Comparison of ENCODE assay signal across 10 cellular contexts in the genomic region with DNA sequence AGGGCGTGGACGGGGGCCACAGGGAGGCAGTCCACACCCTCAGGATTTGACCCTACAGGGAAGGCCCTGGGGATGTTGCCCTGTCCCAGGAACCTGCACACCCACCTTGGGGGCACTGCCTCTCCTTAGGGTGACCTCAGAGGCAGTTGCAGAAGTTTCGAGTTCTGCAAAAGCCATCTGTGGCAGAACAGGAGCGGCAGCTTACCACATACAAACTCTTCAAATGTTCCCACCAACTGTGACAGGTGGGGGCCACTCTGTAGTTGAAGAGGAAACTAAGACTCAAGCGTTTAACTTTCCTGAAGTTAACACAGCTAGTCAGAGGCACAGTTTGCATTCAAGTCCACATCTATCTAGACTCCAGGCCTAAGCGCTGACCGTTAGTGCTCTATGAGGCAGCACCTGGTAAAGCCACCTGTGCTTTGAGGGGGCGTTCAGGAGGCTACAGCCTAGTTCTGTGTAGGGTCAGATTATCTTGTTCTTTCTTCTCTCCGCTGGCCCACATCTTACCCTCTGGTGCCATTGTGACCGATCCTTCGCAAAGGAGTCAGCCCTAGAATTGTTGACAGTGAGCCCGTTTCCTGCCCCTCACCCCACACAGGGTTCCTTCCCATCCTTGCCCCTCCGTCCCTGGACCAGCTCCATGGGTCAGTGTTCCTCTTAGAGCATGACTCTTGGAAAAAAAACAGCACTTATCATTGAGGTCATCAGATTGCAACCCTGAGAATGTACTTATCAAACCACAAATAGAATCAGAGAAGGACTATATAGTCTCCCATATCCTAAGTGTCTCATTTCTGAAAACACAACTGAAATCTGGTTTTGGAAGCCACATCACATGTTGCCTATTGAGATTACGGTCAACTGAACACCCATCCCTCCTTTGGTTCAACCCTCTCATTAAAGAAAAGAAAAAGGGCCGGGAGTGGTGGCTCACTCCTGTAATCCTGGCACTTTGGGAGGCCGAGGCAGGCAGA. TPM values are rescaled to one million over a fixed set of nuclear protein-coding genes. Genes with fewer than 3 reads are reported as not detected.
A peak's percentile ranks its signal among the peaks of the same experiment; 100 is the strongest.
DNase-seq lines count a peak whose midpoint lies in the region; ATAC-seq and TF ChIP-seq lines count a peak whose summit lies in the region.
"Had no signal": no experiment of that assay in that cellular context is flagged by ENCODE, and none has a peak within 500 bp of the region (broad histone marks: within the 10 kb centered on the region; RNA-seq: fewer than 3 reads in every experiment).

No MANE protein-coding gene starts in this region.

- no peaks in the 10 kb centered on the region for H3K36me3 Mint-ChIP-seq in activated T-cell treated with anti-CD3 and anti-CD28 coated beads, Interleukin-2, amount 50 U/mL, for 4 hours (ENCODE audit: insufficient read depth)
- peaks cover 13% of the 10 kb centered on the region for H3K36me3 Mint-ChIP-seq in type B pancreatic cell

- peak overlapping the region; percentile 43 for H3K27ac Mint-ChIP-seq in type B pancreatic cell
- H3K27ac Mint-ChIP-seq: dendritic cell treated with granulocyte-macrophage colony-stimulating factor and Interleukin-4, amounts not matched to agents 40 ng/mL and 50 ng/mL, for 4 days had no signal

- H3K27me3 ChIP-seq in H7 (ENCODE audit: control insufficient read depth, insufficient read depth, low read length), result no peaks in the 10 kb centered on the region

- H3K36me3 ChIP-seq in H7 (replicated peaks; ENCODE audit: control insufficient read depth, insufficient read depth, low read length), result peaks cover 5% of the 10 kb centered on the region

- DNase-seq in activated T-cell treated with anti-CD3 and anti-CD28 coated beads, Interleukin-2, amount 50 U/mL, for 4 hours, result no peak
- DNase-seq in activated T-cell treated with anti-CD3 and anti-CD28 coated beads for 4 hours (no peak), amniotic epithelial cell (ENCODE audit: low read depth) (peak; percentile 61), type B pancreatic cell (ENCODE audit: extremely low spot score, unreplicated experiment) (no peak), GM19240 (ENCODE audit: insufficient read length, low spot score) (no peak), H7 (no peak)
- DNase-seq: PC-9 had no signal

- TF ChIP-seq CTCF in type B pancreatic cell (conservative IDR thresholded peaks at IDR 0.05), result no peak

- no peak overlapping the region for H3K4me3 Mint-ChIP-seq in activated T-cell treated with anti-CD3 and anti-CD28 coated beads, Interleukin-2, amount 50 U/mL, for 4 hours
- H3K4me3 Mint-ChIP-seq in type B pancreatic cell, result no peak overlapping the region
- H3K4me3 Mint-ChIP-seq: dendritic cell treated with granulocyte-macrophage colony-stimulating factor and Interleukin-4, amounts not matched to agents 40 ng/mL and 50 ng/mL, for 4 days had no signal

- peaks cover 2% of the 10 kb centered on the region for H3K27me3 Mint-ChIP-seq in activated T-cell treated with anti-CD3 and anti-CD28 coated beads, Interleukin-2, amount 50 U/mL, for 4 hours (ENCODE audit: low read depth)
- no peaks in the 10 kb centered on the region for H3K27me3 Mint-ChIP-seq in type B pancreatic cell

- H3K4me3 ChIP-seq in H7 (ENCODE audit: insufficient read depth, low read depth, low read length), result no peak overlapping the region
- H3K4me3 ChIP-seq: PC-9 had no signal

- ATAC-seq in activated T-cell treated with anti-CD3 and anti-CD28 coated beads, Interleukin-2, amount 50 U/mL, for 4 hours, result peak; percentile 14 to 57
- ATAC-seq in HG03432 (IDR thresholded peaks at IDR 0.05; ENCODE audit: unreplicated experiment) (peak; percentile 80), HG03196 (IDR thresholded peaks at IDR 0.05; ENCODE audit: unreplicated experiment) (no peak)

- H3K4me1 Mint-ChIP-seq in activated T-cell treated with anti-CD3 and anti-CD28 coated beads, Interleukin-2, amount 50 U/mL, for 4 hours (ENCODE audit: low read depth), result peaks cover 3% of the 10 kb centered on the region
- H3K4me1 Mint-ChIP-seq in type B pancreatic cell (ENCODE audit: unreplicated experiment), result peaks cover 19% of the 10 kb centered on the region

- H3K9me3 Mint-ChIP-seq in activated T-cell treated with anti-CD3 and anti-CD28 coated beads, Interleukin-2, amount 50 U/mL, for 4 hours, result no peaks in the 10 kb centered on the region
- H3K9me3 Mint-ChIP-seq in type B pancreatic cell, result no peaks in the 10 kb centered on the region
- H3K9me3 Mint-ChIP-seq: dendritic cell treated with granulocyte-macrophage colony-stimulating factor and Interleukin-4, amounts not matched to agents 40 ng/mL and 50 ng/mL, for 4 days had no signal

RNA-seq across cellular contexts. Expression of a gene that starts 45.4 kb away (rescaled TPM):
- 1 to 10 TPM in 2 of 3 donors, under 1 TPM in 1; 0.71 to 1.8 (median 1.3) TPM for total RNA-seq in activated T-cell treated with anti-CD3 and anti-CD28 coated beads, Interleukin-2, amount 50 U/mL, for 4 hours
- total RNA-seq in type B pancreatic cell (ENCODE audit: low replicate concordance), result 190 and 544 TPM in 2 replicates
- 19.0 and 38.6 TPM in 2 replicates for total RNA-seq in H7 (2014; rRNA removed; shearing (Covaris generic))
